ENCODE assay signal across 24 cellular contexts in genomic region chr14:89920041-89920440, GRCh38.
"Had no signal": no experiment of that assay in that cellular context is flagged by ENCODE, and none has a peak within 500 bp of the region (broad histone marks: within the 10 kb centered on the region; RNA-seq: fewer than 3 reads in every experiment).

No MANE protein-coding gene starts in this region.

- H3K27ac Mint-ChIP-seq: immature natural killer cell, memory B cell had no signal

- H3K9me3 ChIP-seq: colonic mucosa, gastroesophageal sphincter, left ventricle myocardium inferior, lower lobe of right lung, spleen had no signal

- H3K27me3 Mint-ChIP-seq: memory B cell had no signal

- H3K4me1 Mint-ChIP-seq: memory B cell had no signal

- H3K27ac ChIP-seq: colonic mucosa, gastroesophageal sphincter, left ventricle myocardium inferior, lower lobe of right lung, parathyroid adenoma, spleen had no signal

- ATAC-seq: esophagus mucosa; gastroesophageal sphincter; left cardiac atrium; lower lobe of right lung; natural killer cell treated with Interleukin-12 subunit alpha and Interleukin-12 subunit beta and Interleukin-15 and Interleukin-18, amount 100 ng/mL, for 72 hours; sciatic nerve had no signal

- H3K4me3 Mint-ChIP-seq: immature natural killer cell; memory B cell; natural killer cell treated with Interleukin-12 subunit alpha and Interleukin-12 subunit beta and Interleukin-15 and Interleukin-18, amount 100 ng/mL, for 72 hours had no signal

- H3K9me3 Mint-ChIP-seq: immature natural killer cell; memory B cell; natural killer cell treated with Interleukin-12 subunit alpha and Interleukin-12 subunit beta and Interleukin-15 and Interleukin-18, amount 100 ng/mL, for 72 hours had no signal

- H3K36me3 ChIP-seq: colonic mucosa, gastroesophageal sphincter, left ventricle myocardium inferior, lower lobe of right lung had no signal

- H3K36me3 Mint-ChIP-seq: natural killer cell treated with Interleukin-12 subunit alpha and Interleukin-12 subunit beta and Interleukin-15 and Interleukin-18, amount 100 ng/mL, for 72 hours had no signal

- H3K27me3 ChIP-seq: colonic mucosa, gastroesophageal sphincter, spleen had no signal

- H3K4me3 ChIP-seq: colonic mucosa, gastroesophageal sphincter, left ventricle myocardium inferior, lower lobe of right lung, spleen had no signal

- DNase-seq: cerebellar nuclear complex; colonic mucosa; effector memory CD4-positive, alpha-beta T cell; foreskin fibroblast; glutamatergic neuron; immature natural killer cell; kidney; left cardiac atrium; left ventricle myocardium inferior; lower lobe of right lung; midbrain; occipital lobe; spleen; stimulated activated CD4-positive, alpha-beta T cell treated with anti-CD3 and anti-CD28 coated beads, Interleukin-15, amount 100 ng/mL, for 24 hours; stimulated activated CD4-positive, alpha-beta T cell treated with anti-CD3 and anti-CD28 coated beads, Interleukin-1b, Interleukin-23, amount 100 ng/mL, for 48 hours; stimulated activated CD4-positive, alpha-beta T cell treated with anti-CD3 and anti-CD28 coated beads, Interleukin-4, amount 100 ng/mL, for 4 hours; stimulated activated naive CD4-positive, alpha-beta T cell; trophoblast cell had no signal

- H3K9ac ChIP-seq: parathyroid adenoma had no signal
